Comparison of ENCODE assay signal across 8 cellular contexts in genomic region chr19:35642798-35643254, GRCh38. TPM values are rescaled to one million over a fixed set of nuclear protein-coding genes. Genes with fewer than 3 reads are reported as not detected.
DNase-seq lines count a peak whose midpoint lies in the region; ATAC-seq and TF ChIP-seq lines count a peak whose summit lies in the region.

No MANE protein-coding gene starts in this region.

- intact Hi-C loops in testis (cut with DNase I; ENCODE audit: low total_unique reads): loop anchor here (10.0 kb wide), 1 partner anchor 98 kb away; the partner anchor contains the start of gene TMEM147

- H3K4me1 Mint-ChIP-seq in T-helper 2 cell treated with Interferon-gamma antibody and Interleukin-4, amounts not matched to agents 5 μg/mL and 100 μg/mL, for 36 hours (ENCODE audit: low read depth): peaks cover 35% of the 10 kb centered on the region

- TF ChIP-seq POLR2A in testis (IDR thresholded peaks at IDR 0.05): no peak

- H3K36me3 ChIP-seq in adipocyte (ENCODE audit: control insufficient read depth, insufficient read depth, low read length, severe bottlenecking) (peaks cover 6% of the 10 kb centered on the region), testis (ENCODE audit: low read depth, missing control alignments) (no peaks in the 10 kb centered on the region)

- no peak for ATAC-seq in left lobe of liver
- no peak for ATAC-seq in GM21381 (IDR thresholded peaks at IDR 0.05; ENCODE audit: unreplicated experiment)

- H3K27ac ChIP-seq in testis: peak overlapping the region in 1 of 2 donors; percentile 78

- H3K4me1 ChIP-seq in adipocyte (ENCODE audit: control insufficient read depth, insufficient read depth, low read length) (peaks cover 8% of the 10 kb centered on the region), testis (no peaks in the 10 kb centered on the region)

- H3K4me3 ChIP-seq in adipocyte (ENCODE audit: low read length) (peak overlapping the region; percentile 81), testis (peak overlapping the region; percentile 60 to 61)

- H3K27ac Mint-ChIP-seq in T-helper 2 cell treated with Interferon-gamma antibody and Interleukin-4, amounts not matched to agents 5 μg/mL and 100 μg/mL, for 36 hours: peak overlapping the region; percentile 69

- H3K4me3 Mint-ChIP-seq in T-helper 2 cell treated with Interferon-gamma antibody and Interleukin-4, amounts not matched to agents 5 μg/mL and 100 μg/mL, for 36 hours: peak overlapping the region; percentile 78

- H3K27me3 ChIP-seq in adipocyte (replicated peaks; ENCODE audit: control insufficient read depth, insufficient read depth, low read length) (no peaks in the 10 kb centered on the region), testis (no peaks in the 10 kb centered on the region)

- peaks cover 6% of the 10 kb centered on the region for H3K36me3 Mint-ChIP-seq in T-helper 2 cell treated with Interferon-gamma antibody and Interleukin-4, amounts not matched to agents 5 μg/mL and 100 μg/mL, for 36 hours (ENCODE audit: low read depth)

- H3K27me3 Mint-ChIP-seq in T-helper 2 cell treated with Interferon-gamma antibody and Interleukin-4, amounts not matched to agents 5 μg/mL and 100 μg/mL, for 36 hours (ENCODE audit: low read depth): no peaks in the 10 kb centered on the region

- H3K9me3 ChIP-seq in adipocyte (ENCODE audit: control insufficient read depth, low read length) (no peaks in the 10 kb centered on the region), testis (no peaks in the 10 kb centered on the region)

- 43 to 71% methylated on average over 7 of the region's 15 CpGs for WGBS in testis, 2 donors

- DNase-seq in T-helper 2 cell treated with Interferon-gamma antibody and Interleukin-4, amounts not matched to agents 5 μg/mL and 100 μg/mL, for 36 hours (ENCODE audit: low spot score): no peak
- DNase-seq in T-helper 2 cell: no peak
- no peak for DNase-seq in adipocyte (ENCODE audit: low read depth)
- peak; percentile 62 for DNase-seq in left lobe of liver (ENCODE audit: low spot score)
- no peak for DNase-seq in testis
- no peak for DNase-seq in NK-92 treated with Interleukin-12 subunit alpha and Interleukin-12 subunit beta, amount 100 ng/mL, for 24 hours (lab: John Stamatoyannopoulos, UW)
- no peak for DNase-seq in LoVo (ENCODE audit: low spot score)

- no peaks in the 10 kb centered on the region for H3K9me3 Mint-ChIP-seq in T-helper 2 cell treated with Interferon-gamma antibody and Interleukin-4, amounts not matched to agents 5 μg/mL and 100 μg/mL, for 36 hours

- no peak for TF ChIP-seq CTCF in testis (IDR thresholded peaks at IDR 0.05)

- peak overlapping the region; percentile 77 for H3K9ac ChIP-seq in adipocyte (ENCODE audit: low read length)

RNA-seq across cellular contexts. Expression of gene ETV2, which starts 1.3 kb away (rescaled TPM):
- total RNA-seq in left lobe of liver (0.48 TPM), testis (10 to 100 TPM in 1 of 2 donors, 1 to 10 TPM in 1; 4.8 to 14.4 TPM)
- 27.2 TPM for polyA plus RNA-seq in testis (ENCODE audit: insufficient read depth, low read depth, low replicate concordance)

RNA-seq across cellular contexts. Expression of gene COX6B1, which starts 5.3 kb away (rescaled TPM):
- total RNA-seq in left lobe of liver (196 TPM), testis (100 to 1,000 TPM; 198 to 262 TPM)
- 322 TPM for polyA plus RNA-seq in testis (ENCODE audit: insufficient read depth, low read depth, low replicate concordance)

RNA-seq across cellular contexts. Expression of gene RBM42, which starts 14.0 kb away (rescaled TPM):
- total RNA-seq in left lobe of liver: 30.7 TPM
- 100 to 1,000 TPM; 105 to 109 TPM for total RNA-seq in testis
- 64.2 TPM for polyA plus RNA-seq in testis (ENCODE audit: insufficient read depth, low read depth, low replicate concordance)

RNA-seq across cellular contexts. Expression of gene UPK1A, which starts 23.5 kb away (rescaled TPM):
- total RNA-seq in left lobe of liver (not detected), testis (under 1 TPM; 0.37 to 0.47 TPM)
- 1.0 TPM for polyA plus RNA-seq in testis (ENCODE audit: insufficient read depth, low read depth, low replicate concordance)

RNA-seq across cellular contexts. Expression of gene HAUS5, which starts 30.3 kb away (rescaled TPM):
- total RNA-seq in left lobe of liver (5.7 TPM), testis (10 to 100 TPM; 25.5 to 33.9 TPM)
- 24.4 TPM for polyA plus RNA-seq in testis (ENCODE audit: insufficient read depth, low read depth, low replicate concordance)
